In the genomic region with DNA sequence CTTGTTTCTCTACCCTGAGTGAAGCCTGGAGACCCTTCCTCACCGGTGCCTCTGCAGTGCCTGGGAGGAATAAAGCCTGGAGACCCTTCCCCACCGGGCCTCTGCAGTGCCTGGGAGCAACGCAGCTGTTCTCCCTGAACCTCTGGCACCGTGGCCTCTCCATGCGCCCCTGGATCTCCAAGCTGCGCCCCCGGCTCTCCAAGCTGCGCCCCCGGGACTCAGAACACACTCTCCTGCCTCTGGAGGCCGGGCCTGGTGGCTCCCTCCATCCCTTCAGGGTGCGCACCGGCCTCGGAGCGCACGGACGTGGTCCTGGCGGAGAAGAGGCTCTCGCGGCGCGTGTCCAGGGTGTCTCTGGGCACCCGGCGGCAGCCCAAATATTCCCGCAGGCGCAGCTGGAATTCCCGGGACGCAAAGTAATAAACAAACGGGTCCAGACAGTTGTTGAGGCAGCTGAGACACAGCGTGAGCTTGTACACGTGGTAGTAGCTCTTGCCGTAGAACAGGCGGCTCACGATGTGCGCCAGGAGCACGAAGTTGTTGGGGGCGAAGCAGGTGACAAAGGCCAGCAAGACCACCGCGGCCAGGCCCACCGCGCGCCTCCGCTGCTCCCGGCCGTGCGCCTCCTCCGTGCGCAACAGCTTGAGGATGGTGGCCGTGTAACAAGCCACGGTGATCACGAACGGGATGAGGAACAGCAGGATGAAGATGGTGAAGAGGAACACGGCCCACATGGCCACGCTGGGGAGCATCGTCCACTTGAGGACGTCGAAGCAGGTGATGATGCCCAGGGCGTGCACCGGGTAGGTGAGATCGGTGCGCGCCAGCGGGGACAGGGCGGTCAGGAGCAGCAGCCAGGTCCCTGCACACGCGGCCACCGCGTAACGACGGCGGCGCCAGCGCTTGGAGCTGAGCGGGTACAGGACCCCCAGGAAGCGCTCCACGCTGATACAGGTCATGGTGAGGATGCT, we compare ENCODE assay signal across 10 cellular contexts. TPM values are rescaled to one million over a fixed set of nuclear protein-coding genes. Genes with fewer than 3 reads are reported as not detected.
DNase-seq lines count a peak whose midpoint lies in the region; ATAC-seq, FAIRE-seq and TF ChIP-seq lines count a peak whose summit lies in the region.
"Had no signal": no experiment of that assay in that cellular context is flagged by ENCODE, and none has a peak within 500 bp of the region (broad histone marks: within the 10 kb centered on the region; RNA-seq: fewer than 3 reads in every experiment).

No MANE protein-coding gene starts in this region.

- intact Hi-C loops in mammary epithelial cell (cut with micrococcal nuclease) (loop anchor here (5.0 kb wide), 1 partner anchor 127 kb away; a partner anchor contains a TSS), MCF 10A (cut with micrococcal nuclease) (no loop called here), kidney (cut with DNase I) (no loop called here), upper lobe of right lung (cut with DNase I) (loop anchor here (10.0 kb wide), 1 partner anchor 109 kb away; no protein-coding TSS in a partner anchor)

- no peaks in the 10 kb centered on the region for H3K36me3 Mint-ChIP-seq in MCF 10A (ENCODE audit: insufficient read depth, unreplicated experiment)

- peak; percentile 23 for DNase-seq in mammary epithelial cell
- DNase-seq in MCF 10A (ENCODE audit: unreplicated experiment) = no peak
- DNase-seq in activated CD8-positive, alpha-beta memory T cell treated with anti-CD3 and anti-CD28 coated beads, Interleukin-2, amount 50 U/mL, for 48 hours = peak; percentile 54
- peak; percentile 66 for DNase-seq in kidney
- peak; percentile 52 for DNase-seq in upper lobe of right lung
- DNase-seq in T-helper 9 cell = no peak
- no peak for DNase-seq in NCI-H510A (lab: John Stamatoyannopoulos, UW)
- DNase-seq: MV-4-11 had no signal

- in situ Hi-C loops in mammary epithelial cell (cut with MboI; ENCODE audit: low sequenced_read_pairs in 2 of 2) = loop anchor here in 1 of 2 donors (10.0 kb wide), 1 partner anchor 119 kb away; no protein-coding TSS in a partner anchor

- no peaks in the 10 kb centered on the region for H4K20me1 ChIP-seq in mammary epithelial cell (ENCODE audit: insufficient read depth, low read length)

- POLR2A ChIA-PET in MCF 10A (lab: Yijun Ruan, JAX) = no interaction called here

- H3K36me3 ChIP-seq in mammary epithelial cell (ENCODE audit: insufficient read depth, low read length) = no peaks in the 10 kb centered on the region
- H3K36me3 ChIP-seq in kidney (ENCODE audit: control insufficient read depth in 1 of 2, insufficient read depth in 2 of 2, low read length in 2 of 2) = no peaks in the 10 kb centered on the region
- no peaks in the 10 kb centered on the region for H3K36me3 ChIP-seq in upper lobe of right lung

- no peaks in the 10 kb centered on the region for H3K79me2 ChIP-seq in mammary epithelial cell (ENCODE audit: insufficient read depth, low read length)

- no peak for FAIRE-seq in kidney (lab: Jason Lieb, UNC)

- ATAC-seq in upper lobe of right lung (no peak), GM18870 (IDR thresholded peaks at IDR 0.05; ENCODE audit: unreplicated experiment) (no peak)
- ATAC-seq: HCT116 had no signal

- 13% methylated on average over 22 of the region's 75 CpGs for WGBS in mammary epithelial cell (ENCODE audit: low coverage, missing lambda C conversion rate)

- no peak overlapping the region for H3K27ac Mint-ChIP-seq in MCF 10A (ENCODE audit: low read depth, unreplicated experiment)

- no peak overlapping the region for H2AFZ ChIP-seq in mammary epithelial cell (ENCODE audit: low read depth, low read length)

- no peak overlapping the region for H3K9ac ChIP-seq in mammary epithelial cell (ENCODE audit: insufficient read depth, low read length)
- H3K9ac ChIP-seq in kidney (ENCODE audit: low read length in 2 of 2) = no peak overlapping the region

- dilution Hi-C loops in mammary epithelial cell (cut with HindIII; ENCODE audit: low sequenced_read_pairs) = no loop called here

- no peaks in the 10 kb centered on the region for H3K4me1 ChIP-seq in mammary epithelial cell (ENCODE audit: insufficient read depth, low read length)
- no peaks in the 10 kb centered on the region for H3K4me1 ChIP-seq in kidney (ENCODE audit: control insufficient read depth in 1 of 2, insufficient read depth in 1 of 2, low read depth in 1 of 2, low read length in 2 of 2)
- no peaks in the 10 kb centered on the region for H3K4me1 ChIP-seq in upper lobe of right lung

- no peaks in the 10 kb centered on the region for H3K9me3 ChIP-seq in mammary epithelial cell (replicated peaks; ENCODE audit: insufficient read depth, low read length)
- H3K9me3 ChIP-seq in kidney (ENCODE audit: control insufficient read depth in 1 of 2, low read length in 2 of 2) = no peaks in the 10 kb centered on the region
- no peaks in the 10 kb centered on the region for H3K9me3 ChIP-seq in upper lobe of right lung

- BruUV-seq in mammary epithelial cell (replicated peaks; lab: Mats Ljungman, UMichigan) (no TSS peak), MCF 10A (replicated peaks; lab: Mats Ljungman, UMichigan) (no TSS peak)

- no peak overlapping the region for H3K4me3 Mint-ChIP-seq in MCF 10A (ENCODE audit: unreplicated experiment)

- CTCF ChIA-PET in mammary epithelial cell (lab: Charles Lee; ENCODE audit: low non-redundant PET) = no interaction called here
- CTCF ChIA-PET in MCF 10A (lab: Yijun Ruan, JAX) = no interaction called here

- H3K27me3 ChIP-seq in mammary epithelial cell (ENCODE audit: insufficient read depth, low read length) = peaks cover 5% of the 10 kb centered on the region
- H3K27me3 ChIP-seq in upper lobe of right lung = peaks cover 14% of the 10 kb centered on the region

- TF ChIP-seq CTCF in mammary epithelial cell (conservative IDR thresholded peaks at IDR 0.05 in 1 of 2, IDR thresholded peaks at IDR 0.05 in 1 of 2; ENCODE audit: extremely low read depth in 1 of 2, insufficient read depth in 1 of 2, low read depth in 1 of 2, low read length in 2 of 2) (no peak), MCF 10A (IDR thresholded peaks at IDR 0.05; ENCODE audit: unreplicated experiment) (no peak), kidney (IDR thresholded peaks at IDR 0.05; ENCODE audit: borderline replicate concordance, extremely low read depth, insufficient read depth) (no peak), upper lobe of right lung (IDR thresholded peaks at IDR 0.05) (no peak)

- H3K9me3 Mint-ChIP-seq in MCF 10A (ENCODE audit: unreplicated experiment) = no peaks in the 10 kb centered on the region

- H3K4me1 Mint-ChIP-seq in MCF 10A (ENCODE audit: insufficient read depth, unreplicated experiment) = peaks cover 5% of the 10 kb centered on the region

- peaks cover 31% of the 10 kb centered on the region for H3K27me3 Mint-ChIP-seq in MCF 10A (ENCODE audit: insufficient read depth, unreplicated experiment)

- H3K4me3 ChIP-seq in mammary epithelial cell (replicated peaks in 1 of 3; ENCODE audit: insufficient read depth in 1 of 3, low read depth in 2 of 3, low read length in 3 of 3) = no peak overlapping the region
- no peak overlapping the region for H3K4me3 ChIP-seq in kidney (ENCODE audit: low read length in 2 of 2)
- H3K4me3 ChIP-seq in upper lobe of right lung = no peak overlapping the region

- H3K27ac ChIP-seq in mammary epithelial cell (ENCODE audit: insufficient read depth, low read depth, low read length) = no peak overlapping the region
- H3K27ac ChIP-seq in kidney (ENCODE audit: low read depth in 2 of 2, low read length in 2 of 2) = no peak overlapping the region
- H3K27ac ChIP-seq in upper lobe of right lung = no peak overlapping the region

- no peak overlapping the region for H3K4me2 ChIP-seq in mammary epithelial cell (ENCODE audit: insufficient read depth, low read depth, low read length)

RNA-seq across cellular contexts. Expression of a gene that starts 12.8 kb away (rescaled TPM):
- total RNA-seq in mammary epithelial cell (10 to 100 TPM in 1 of 2 donors, 1 to 10 TPM in 1; 9.1 to 13.7 TPM), MCF 10A (2022) (16.5 and 20.6 TPM in 2 replicates), kidney (33.3 TPM), upper lobe of right lung (23.8 TPM)
- polyA plus RNA-seq in mammary epithelial cell (10.9 TPM), kidney (ENCODE audit: insufficient read depth, low read depth, low replicate concordance) (29.9 TPM)
- polyA minus RNA-seq in mammary epithelial cell = 9.4 TPM

Comparison
In these comparisons a context has a peak if more than half of its experiments do, and no peak if none do; other contexts are left out.
1. DNase-seq: peak in mammary epithelial cell (single experiment), activated CD8-positive, alpha-beta memory T cell treated with anti-CD3 and anti-CD28 coated beads, Interleukin-2, amount 50 U/mL, for 48 hours (single experiment), kidney (single experiment) and upper lobe of right lung (single experiment); none in MCF 10A (single experiment), T-helper 9 cell (single experiment) and NCI-H510A (single experiment).
2. intact Hi-C loops: an anchor here in mammary epithelial cell (5.0 kb wide) and upper lobe of right lung (10.0 kb wide); none called in MCF 10A and kidney.